25 cellular contexts compared by ENCODE assay signal in genomic region chr4:111178231-111178630, GRCh38.
"Had no signal": no experiment of that assay in that cellular context is flagged by ENCODE, and none has a peak within 500 bp of the region (broad histone marks: within the 10 kb centered on the region; RNA-seq: fewer than 3 reads in every experiment).

No MANE protein-coding gene starts in this region.

- H3K4me1 ChIP-seq: neural progenitor cell, parathyroid adenoma, psoas muscle, right lobe of liver, sigmoid colon, stomach, thyroid gland, tibial nerve, upper lobe of left lung, vagina had no signal

- H3K4me2 ChIP-seq: neural progenitor cell had no signal

- H3K79me2 ChIP-seq: parathyroid adenoma had no signal

- H3K27ac ChIP-seq: neural progenitor cell, ovary, parathyroid adenoma, psoas muscle, right lobe of liver, sigmoid colon, stomach, thoracic aorta, thyroid gland, tibial nerve, upper lobe of left lung, vagina had no signal

- H3K27me3 ChIP-seq: neural progenitor cell, ovary, right lobe of liver, sigmoid colon, stomach, thyroid gland, tibial nerve, upper lobe of left lung, vagina had no signal

- H3K9me3 ChIP-seq: ovary, psoas muscle, right lobe of liver, sigmoid colon, thoracic aorta, thyroid gland, vagina had no signal

- H3K36me3 ChIP-seq: neural progenitor cell, ovary, right lobe of liver, sigmoid colon, stomach, thoracic aorta, thyroid gland, tibial nerve, upper lobe of left lung, vagina had no signal

- DNase-seq: natural killer cell; occipital lobe; ovary; posterior cingulate gyrus; psoas muscle; right cardiac atrium; right lobe of liver; sigmoid colon; small intestine; stimulated activated CD4-positive, alpha-beta T cell treated with anti-CD3 and anti-CD28 coated beads, Interleukin-15, amount 100 ng/mL, for 24 hours; stimulated activated CD4-positive, alpha-beta T cell treated with anti-CD3 and anti-CD28 coated beads, Interleukin-2, amount 100 ng/mL, for 24 hours; stimulated activated CD4-positive, alpha-beta T cell treated with anti-CD3 and anti-CD28 coated beads, Interleukin-2, amount 100 ng/mL, for 48 hours; stimulated activated CD4-positive, alpha-beta T cell treated with anti-CD3 and anti-CD28 coated beads, Interleukin-4, amount 100 ng/mL, for 24 hours; stimulated activated naive B cell treated with anti-CD40 and anti-IgM and Interleukin-4, amounts not matched to agents 10 μg/mL and 1 μg/mL and 100 μg/mL, for 72 hours; stimulated activated naive CD4-positive, alpha-beta T cell treated with Interleukin-2 at 50 U/mL for 16 hours; stomach; thyroid gland; trophoblast cell; upper lobe of left lung had no signal

- FAIRE-seq: small intestine, urothelium cell line had no signal

- H3K4me3 ChIP-seq: neural progenitor cell, ovary, psoas muscle, right lobe of liver, sigmoid colon, stomach, thoracic aorta, thyroid gland, tibial nerve, upper lobe of left lung, vagina had no signal

- H2AFZ ChIP-seq: neural progenitor cell, parathyroid adenoma had no signal
